9 cellular contexts compared by ENCODE assay signal in the genomic region with DNA sequence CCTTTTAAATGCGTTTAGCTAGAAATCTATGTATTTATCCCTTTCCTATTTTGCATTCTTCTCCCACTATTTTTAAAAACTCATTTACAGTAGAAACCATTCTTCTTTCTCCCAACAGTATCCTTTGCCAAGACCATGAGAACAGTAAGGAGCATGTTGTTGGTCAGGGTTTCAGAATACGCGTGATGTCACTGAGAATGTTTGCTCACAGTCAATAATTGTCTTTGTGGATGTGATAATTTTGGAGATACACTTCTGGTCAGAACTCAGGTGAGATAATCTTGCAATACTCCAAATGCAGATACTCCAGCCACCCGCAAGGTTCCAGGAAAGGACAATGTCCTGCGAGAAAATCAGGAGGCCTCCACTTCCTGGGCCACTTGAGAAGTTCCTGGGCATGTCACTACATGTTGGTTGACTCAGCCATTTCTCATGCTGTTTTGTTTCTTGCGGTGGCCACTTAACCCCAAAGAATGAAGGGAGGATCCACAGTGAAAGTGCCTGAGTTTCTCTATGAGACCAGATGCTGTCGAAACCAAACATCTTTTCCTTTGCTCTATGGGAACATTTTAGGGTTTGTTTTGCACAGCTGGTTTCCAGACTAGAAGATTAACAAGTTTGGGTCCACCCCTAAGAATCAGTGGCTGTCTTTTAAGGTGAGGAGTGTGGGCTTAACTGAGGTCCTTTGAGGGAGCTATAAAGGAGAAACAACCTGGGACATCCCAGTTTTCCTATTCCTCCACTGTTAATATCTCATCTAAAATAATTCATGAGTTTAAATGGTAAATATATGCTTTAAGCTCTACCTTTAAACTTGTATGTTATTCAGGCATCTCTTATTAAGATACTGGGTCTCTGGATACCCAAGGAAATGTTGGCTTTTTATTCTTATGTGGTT.
DNase-seq lines count a peak whose midpoint lies in the region; ATAC-seq and TF ChIP-seq lines count a peak whose summit lies in the region.
"Had no signal": no experiment of that assay in that cellular context is flagged by ENCODE, and none has a peak within 500 bp of the region (broad histone marks: within the 10 kb centered on the region; RNA-seq: fewer than 3 reads in every experiment).

No MANE protein-coding gene starts in this region.

- no peak for TF ChIP-seq CTCF in AG10803 (conservative IDR thresholded peaks at IDR 0.05; ENCODE audit: low read length)
- TF ChIP-seq CTCF in foreskin keratinocyte (conservative IDR thresholded peaks at IDR 0.05), result no peak

- no peak overlapping the region for H3K4me3 Mint-ChIP-seq in naive thymus-derived CD4-positive, alpha-beta T cell
- H3K4me3 Mint-ChIP-seq: activated naive CD4-positive, alpha-beta T cell treated with anti-CD3 and anti-CD28 coated beads, Interleukin-2, amount 50 U/mL, for 24 hours had no signal

- H3K27me3 ChIP-seq in foreskin keratinocyte, result no peaks in the 10 kb centered on the region
- H3K27me3 ChIP-seq in naive thymus-derived CD4-positive, alpha-beta T cell (ENCODE audit: control insufficient read depth in 2 of 2, insufficient read depth in 2 of 2, low read length in 2 of 2), result no peaks in the 10 kb centered on the region

- no peaks in the 10 kb centered on the region for H3K9me3 ChIP-seq in naive thymus-derived CD4-positive, alpha-beta T cell (ENCODE audit: control insufficient read depth in 2 of 3, low read length in 3 of 3)

- POLR2A ChIA-PET in naive thymus-derived CD4-positive, alpha-beta T cell (lab: Charles Lee), result no interaction called here

- peak overlapping the region; percentile 12 for H3K4me3 ChIP-seq in AG10803 (ENCODE audit: low read length)
- no peak overlapping the region for H3K4me3 ChIP-seq in naive thymus-derived CD4-positive, alpha-beta T cell (ENCODE audit: low read length)

- CTCF ChIA-PET in naive thymus-derived CD4-positive, alpha-beta T cell (lab: Charles Lee), result interaction anchor here (0.6 kb wide), 1 partner anchor 606 kb away, joined by 5 read pairs; no protein-coding TSS in a partner anchor

- peaks cover 0 to 14% (median 4%) of the 10 kb centered on the region in 5 donors for H3K27me3 Mint-ChIP-seq in naive thymus-derived CD4-positive, alpha-beta T cell

- peaks cover 0 to 2% (median 0%) of the 10 kb centered on the region in 5 donors for H3K36me3 Mint-ChIP-seq in naive thymus-derived CD4-positive, alpha-beta T cell
- H3K36me3 Mint-ChIP-seq: activated naive CD4-positive, alpha-beta T cell treated with anti-CD3 and anti-CD28 coated beads, Interleukin-2, amount 50 U/mL, for 24 hours had no signal

- peak; percentile 100 for DNase-seq in AG10803 (ENCODE audit: low read depth)
- DNase-seq in NCI-H69 (lab: John Stamatoyannopoulos, UW), result peak; percentile 65
- DNase-seq in foreskin keratinocyte, result peak; percentile 98 to 100
- no peak for DNase-seq in NK-92 (lab: John Stamatoyannopoulos, UW; ENCODE audit: unreplicated experiment)
- no peak for DNase-seq in naive thymus-derived CD4-positive, alpha-beta T cell

- peaks cover 0 to 7% (median 0%) of the 10 kb centered on the region in 7 donors for H3K4me1 Mint-ChIP-seq in naive thymus-derived CD4-positive, alpha-beta T cell
- H3K4me1 Mint-ChIP-seq: activated naive CD4-positive, alpha-beta T cell treated with anti-CD3 and anti-CD28 coated beads, Interleukin-2, amount 50 U/mL, for 24 hours had no signal

- ATAC-seq in GM21619 (IDR thresholded peaks at IDR 0.05; ENCODE audit: unreplicated experiment) (peak; percentile 56), foreskin keratinocyte (peak; percentile 95), HG03175 (IDR thresholded peaks at IDR 0.05; ENCODE audit: unreplicated experiment) (no peak), HG03196 (IDR thresholded peaks at IDR 0.05; ENCODE audit: unreplicated experiment) (no peak)
- no peak for ATAC-seq in naive thymus-derived CD4-positive, alpha-beta T cell

- peaks cover 0 to 2% (median 0%) of the 10 kb centered on the region in 11 donors for H3K9me3 Mint-ChIP-seq in naive thymus-derived CD4-positive, alpha-beta T cell
- H3K9me3 Mint-ChIP-seq: activated naive CD4-positive, alpha-beta T cell treated with anti-CD3 and anti-CD28 coated beads, Interleukin-2, amount 50 U/mL, for 24 hours had no signal

- H3K4me1 ChIP-seq in foreskin keratinocyte, result peaks cover 14% of the 10 kb centered on the region
- H3K4me1 ChIP-seq in naive thymus-derived CD4-positive, alpha-beta T cell (ENCODE audit: control insufficient read depth in 2 of 2, insufficient read depth in 2 of 2, low read length in 2 of 2), result no peaks in the 10 kb centered on the region

- intact Hi-C loops in naive thymus-derived CD4-positive, alpha-beta T cell (cut with micrococcal nuclease), result no loop called here

- peak overlapping the region in 1 of 9 donors; percentile 42 for H3K27ac Mint-ChIP-seq in naive thymus-derived CD4-positive, alpha-beta T cell
- H3K27ac Mint-ChIP-seq: activated naive CD4-positive, alpha-beta T cell treated with anti-CD3 and anti-CD28 coated beads, Interleukin-2, amount 50 U/mL, for 24 hours had no signal

- no peaks in the 10 kb centered on the region for H3K36me3 ChIP-seq in naive thymus-derived CD4-positive, alpha-beta T cell (ENCODE audit: control insufficient read depth in 2 of 3, insufficient read depth in 3 of 3, low read length in 3 of 3)

- peak overlapping the region; percentile 88 for H3K27ac ChIP-seq in foreskin keratinocyte
- no peak overlapping the region for H3K27ac ChIP-seq in naive thymus-derived CD4-positive, alpha-beta T cell (ENCODE audit: low read depth, low read length)

Comparison
In these comparisons a context has a peak if more than half of its experiments do, and no peak if none do; other contexts are left out.
1. DNase-seq: peak in AG10803 (single experiment), NCI-H69 (single experiment) and foreskin keratinocyte (2 of 2); none in NK-92 (single experiment) and naive thymus-derived CD4-positive, alpha-beta T cell (0 of 9).
2. ATAC-seq: peak in GM21619 (single experiment) and foreskin keratinocyte (single experiment); none in HG03175 (single experiment), HG03196 (single experiment) and naive thymus-derived CD4-positive, alpha-beta T cell (single experiment).